ENCODE assay signal across 17 cellular contexts in the genomic region with DNA sequence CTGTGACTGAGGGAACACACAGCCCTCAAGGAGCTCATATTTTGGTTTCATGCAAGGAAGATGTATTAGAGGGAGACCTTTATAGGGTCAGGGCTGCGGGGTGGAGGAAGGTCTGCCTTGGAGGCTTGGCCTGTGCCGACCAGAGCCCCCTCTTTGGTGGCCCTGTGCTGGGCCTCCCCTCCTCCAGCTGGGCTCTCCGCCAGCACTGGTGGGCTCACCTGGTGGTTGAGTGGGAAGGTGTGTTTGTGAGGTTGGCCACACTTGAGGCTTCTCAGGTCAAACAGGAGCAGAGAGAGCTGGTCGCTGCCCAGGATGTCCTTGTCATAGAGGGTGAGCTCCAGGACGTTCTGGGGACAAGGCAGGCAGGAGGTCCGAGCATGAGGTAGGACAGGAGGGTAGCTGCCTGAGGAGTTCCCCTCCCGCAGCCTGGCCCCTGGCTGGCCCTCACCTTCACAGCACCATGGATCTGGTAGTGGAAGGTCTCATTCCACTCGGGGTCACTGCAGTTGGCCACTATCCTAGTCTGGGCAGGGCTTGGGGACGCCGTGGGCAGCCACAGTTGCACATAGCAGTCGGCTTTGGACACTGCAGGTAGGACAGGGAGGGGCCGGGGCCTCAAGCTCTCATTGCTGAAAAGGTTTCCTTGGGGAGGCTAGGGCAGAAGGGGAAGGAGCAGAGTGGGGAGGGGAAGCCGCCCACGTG. TPM values are rescaled to one million over a fixed set of nuclear protein-coding genes. Genes with fewer than 3 reads are reported as not detected.
"Had no signal": no experiment of that assay in that cellular context is flagged by ENCODE, and none has a peak within 500 bp of the region (broad histone marks: within the 10 kb centered on the region; RNA-seq: fewer than 3 reads in every experiment).

No MANE protein-coding gene starts in this region.

- H3K9me3 Mint-ChIP-seq: activated CD4-positive, alpha-beta memory T cell treated with anti-CD3 and anti-CD28 coated beads for 36 hours; activated T-helper 1 cell treated with anti-CD3 and anti-CD28 coated beads, Interleukin-12 subunit alpha, Interleukin-12 subunit beta, Interleukin-2, Interleukin-4 antibody, amounts not matched to agents 30 ng/mL and 10 ng/mL and 1 ng/mL, durations not matched to agents 14 hours and 24 hours and 36 hours; central memory CD8-positive, alpha-beta T cell; stimulated activated naive B cell treated with anti-CD40 and anti-IgM and Interleukin-4, amounts not matched to agents 10 μg/mL and 1 μg/mL and 100 μg/mL, for 72 hours had no signal

- H3K27me3 Mint-ChIP-seq: activated CD4-positive, alpha-beta memory T cell treated with anti-CD3 and anti-CD28 coated beads for 36 hours; central memory CD8-positive, alpha-beta T cell; stimulated activated naive B cell treated with anti-CD40 and anti-IgM and Interleukin-4, amounts not matched to agents 10 μg/mL and 1 μg/mL and 100 μg/mL, for 72 hours had no signal

- H3K4me1 Mint-ChIP-seq: central memory CD8-positive, alpha-beta T cell had no signal

- H3K27ac ChIP-seq: ovary, uterus had no signal

- H3K27me3 ChIP-seq: ovary, uterus had no signal

- H3K27ac Mint-ChIP-seq: activated CD4-positive, alpha-beta memory T cell treated with anti-CD3 and anti-CD28 coated beads for 36 hours; activated T-helper 1 cell treated with anti-CD3 and anti-CD28 coated beads, Interleukin-12 subunit alpha, Interleukin-12 subunit beta, Interleukin-2, Interleukin-4 antibody, amounts not matched to agents 30 ng/mL and 10 ng/mL and 1 ng/mL, durations not matched to agents 14 hours and 24 hours and 36 hours; stimulated activated naive B cell treated with anti-CD40 and anti-IgM and Interleukin-4, amounts not matched to agents 10 μg/mL and 1 μg/mL and 100 μg/mL, for 72 hours had no signal

- DNase-seq: activated CD4-positive, alpha-beta memory T cell treated with anti-CD3 and anti-CD28 coated beads for 36 hours; activated CD8-positive, alpha-beta memory T cell treated with anti-CD3 and anti-CD28 coated beads, Interleukin-2, amount 50 U/mL, for 4 hours; activated naive CD4-positive, alpha-beta T cell treated with anti-CD3 and anti-CD28 coated beads, Interleukin-2, amount 50 U/mL, for 16 hours; effector memory CD4-positive, alpha-beta T cell; hypothalamus; left colon; mesenchymal stem cell; ovary; stimulated activated CD4-positive, alpha-beta T cell treated with anti-CD3 and anti-CD28 coated beads, Interleukin-2, amount 100 ng/mL, for 24 hours; stimulated activated naive B cell treated with anti-CD40 and anti-IgM and Interleukin-4, amounts not matched to agents 10 μg/mL and 1 μg/mL and 100 μg/mL, for 72 hours had no signal

- H3K4me3 ChIP-seq: ovary, uterus had no signal

- H3K36me3 ChIP-seq: ovary, uterus had no signal

- ATAC-seq: left colon; right cardiac atrium; stimulated activated naive B cell treated with anti-CD40 and anti-IgM and Interleukin-4, amounts not matched to agents 10 μg/mL and 1 μg/mL and 100 μg/mL, for 72 hours had no signal

- H3K4me1 ChIP-seq: uterus had no signal

- H3K9me3 ChIP-seq: ovary, uterus had no signal

- H3K4me3 Mint-ChIP-seq: activated CD4-positive, alpha-beta memory T cell treated with anti-CD3 and anti-CD28 coated beads for 36 hours; activated T-helper 1 cell treated with anti-CD3 and anti-CD28 coated beads, Interleukin-12 subunit alpha, Interleukin-12 subunit beta, Interleukin-2, Interleukin-4 antibody, amounts not matched to agents 30 ng/mL and 10 ng/mL and 1 ng/mL, durations not matched to agents 14 hours and 24 hours and 36 hours; central memory CD8-positive, alpha-beta T cell; stimulated activated naive B cell treated with anti-CD40 and anti-IgM and Interleukin-4, amounts not matched to agents 10 μg/mL and 1 μg/mL and 100 μg/mL, for 72 hours had no signal

RNA-seq across cellular contexts. Expression of gene PLA2G4F, which starts 2.4 kb away (rescaled TPM):
- total RNA-seq: activated CD4-positive, alpha-beta memory T cell treated with anti-CD3 and anti-CD28 coated beads for 36 hours; activated T-helper 1 cell treated with anti-CD3 and anti-CD28 coated beads, Interleukin-12 subunit alpha, Interleukin-12 subunit beta, Interleukin-2, Interleukin-4 antibody, amounts not matched to agents 30 ng/mL and 10 ng/mL and 1 ng/mL, durations not matched to agents 14 hours and 24 hours and 36 hours; T-helper 2 cell treated with Interferon-gamma antibody and Interleukin-4, amounts not matched to agents 100 ng/mL and 5 ng/mL, for 36 hours; temporal lobe had no signal
- polyA plus RNA-seq: neural cell had no signal

RNA-seq across cellular contexts. Expression of gene PLA2G4D, which starts 59.7 kb away (rescaled TPM):
- total RNA-seq: activated CD4-positive, alpha-beta memory T cell treated with anti-CD3 and anti-CD28 coated beads for 36 hours; activated T-helper 1 cell treated with anti-CD3 and anti-CD28 coated beads, Interleukin-12 subunit alpha, Interleukin-12 subunit beta, Interleukin-2, Interleukin-4 antibody, amounts not matched to agents 30 ng/mL and 10 ng/mL and 1 ng/mL, durations not matched to agents 14 hours and 24 hours and 36 hours; right cardiac atrium; T-helper 2 cell treated with Interferon-gamma antibody and Interleukin-4, amounts not matched to agents 100 ng/mL and 5 ng/mL, for 36 hours; temporal lobe had no signal
- polyA plus RNA-seq: neural cell, ovary, right cardiac atrium had no signal
